ENCODE assay signal across 7 cellular contexts in the genomic region with DNA sequence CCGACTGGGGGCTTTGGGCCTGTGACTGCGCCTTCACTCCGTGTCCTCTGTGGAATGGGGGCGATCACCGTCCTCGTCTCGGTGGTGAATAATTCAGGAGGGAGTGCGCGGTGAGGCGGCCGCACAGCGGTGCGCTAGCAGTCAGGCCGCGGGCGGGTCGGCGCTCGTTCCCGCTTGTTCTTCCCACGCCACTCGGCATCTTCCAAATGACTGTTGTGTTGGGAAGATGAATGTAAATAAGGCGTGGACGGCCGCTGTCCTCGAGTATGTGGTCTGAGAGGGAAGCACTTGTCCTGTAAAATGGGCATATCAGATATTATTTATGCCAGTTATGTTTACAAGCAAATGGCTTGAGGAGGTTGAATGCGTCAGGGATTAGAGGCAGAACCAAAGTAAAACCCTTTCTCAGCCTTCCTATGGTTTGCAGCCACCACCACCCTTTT. TPM values are rescaled to one million over a fixed set of nuclear protein-coding genes. Genes with fewer than 3 reads are reported as not detected.
DNase-seq lines count a peak whose midpoint lies in the region; ATAC-seq, FAIRE-seq and TF ChIP-seq lines count a peak whose summit lies in the region.

No MANE protein-coding gene starts in this region.

- no peaks in the 10 kb centered on the region for H3K27me3 ChIP-seq in GM23248 (replicated peaks; ENCODE audit: insufficient read depth)
- no peaks in the 10 kb centered on the region for H3K27me3 ChIP-seq in MM.1S (replicated peaks; ENCODE audit: insufficient read depth, low read length)
- no peaks in the 10 kb centered on the region for H3K27me3 ChIP-seq in mucosa of stomach (ENCODE audit: control insufficient read depth, insufficient read depth, low read length)

- H3K79me2 ChIP-seq in GM23248 (ENCODE audit: insufficient read depth) = peaks cover 42% of the 10 kb centered on the region
- H3K79me2 ChIP-seq in MM.1S (ENCODE audit: low read length) = peaks cover 43% of the 10 kb centered on the region

- H3K9me3 Mint-ChIP-seq in dendritic cell treated with granulocyte-macrophage colony-stimulating factor and Interleukin-4, amounts not matched to agents 40 ng/mL and 50 ng/mL, for 4 days = no peaks in the 10 kb centered on the region

- no peak for FAIRE-seq in H54 (lab: Jason Lieb, UNC)

- in situ Hi-C loops in GM23248 (cut with MboI) = no loop called here

- H3K9me3 ChIP-seq in GM23248 (ENCODE audit: low read depth) (no peaks in the 10 kb centered on the region), MM.1S (replicated peaks; ENCODE audit: insufficient read depth, low read length) (no peaks in the 10 kb centered on the region), mucosa of stomach (ENCODE audit: control insufficient read depth, low read length) (no peaks in the 10 kb centered on the region)

- TF ChIP-seq CTCF in MM.1S (IDR thresholded peaks at IDR 0.05; ENCODE audit: low read length) = no peak; the same call in 1 of the 2 replicates

- H3K9ac ChIP-seq in GM23248 (peak overlapping the region; percentile 95), MM.1S (ENCODE audit: low read length) (peak overlapping the region; percentile 88), mucosa of stomach (ENCODE audit: low read length) (peak overlapping the region; percentile 97)

- H2AFZ ChIP-seq in GM23248 (peak overlapping the region; percentile 90), MM.1S (ENCODE audit: low read length) (peak overlapping the region; percentile 91)

- H3K27ac Mint-ChIP-seq in dendritic cell treated with granulocyte-macrophage colony-stimulating factor and Interleukin-4, amounts not matched to agents 40 ng/mL and 50 ng/mL, for 4 days = peak overlapping the region; percentile 98

- H3K4me2 ChIP-seq in GM23248 (ENCODE audit: unreplicated experiment) = peak overlapping the region; percentile 92
- H3K4me2 ChIP-seq in MM.1S (ENCODE audit: low read depth, low read length) = peak overlapping the region; percentile 64

- H3K4me1 Mint-ChIP-seq in dendritic cell treated with granulocyte-macrophage colony-stimulating factor and Interleukin-4, amounts not matched to agents 40 ng/mL and 50 ng/mL, for 4 days (ENCODE audit: low read depth) = peaks cover 21% of the 10 kb centered on the region

- H4K20me1 ChIP-seq in GM23248 (ENCODE audit: insufficient read depth) = no peaks in the 10 kb centered on the region
- no peaks in the 10 kb centered on the region for H4K20me1 ChIP-seq in MM.1S (ENCODE audit: insufficient read depth, low read length)

- peak overlapping the region; percentile 95 for H3K4me3 Mint-ChIP-seq in dendritic cell treated with granulocyte-macrophage colony-stimulating factor and Interleukin-4, amounts not matched to agents 40 ng/mL and 50 ng/mL, for 4 days

- ATAC-seq in GM18511 (IDR thresholded peaks at IDR 0.05; ENCODE audit: unreplicated experiment) = peak; percentile 42

- no peak for TF ChIP-seq POLR2A in H54 (IDR thresholded peaks at IDR 0.05; ENCODE audit: low read depth, low read length)

- DNase-seq in GM23248 (peak; percentile 81), MM.1S (peak; percentile 16), AG20443 (ENCODE audit: low spot score) (no peak), H54 (ENCODE audit: insufficient read length, low spot score) (no peak)

- H3K27ac ChIP-seq in GM23248 = peak overlapping the region; percentile 93
- peak overlapping the region; percentile 81 for H3K27ac ChIP-seq in MM.1S (ENCODE audit: low read length)

- H3F3A ChIP-seq in GM23248 (ENCODE audit: insufficient read depth) (no peaks in the 10 kb centered on the region), MM.1S (ENCODE audit: insufficient read depth, low read length) (peaks cover 8% of the 10 kb centered on the region; the same call in 1 of the 2 replicates)

- H3K4me3 ChIP-seq in GM23248 = peak overlapping the region; percentile 93
- peak overlapping the region; percentile 94 for H3K4me3 ChIP-seq in MM.1S (ENCODE audit: low read length)
- H3K4me3 ChIP-seq in mucosa of stomach (ENCODE audit: low read length) = peak overlapping the region; percentile 94

- 3 to 4% methylated on average over 27 of the region's 27 CpGs for WGBS in GM23248 (ENCODE audit: low coverage in 1 of 2, low lambda C conversion rate in 2 of 2, missing lambda C conversion rate in 2 of 2), 2 experiments

- H3K4me1 ChIP-seq in GM23248 (ENCODE audit: insufficient read depth) (peaks cover 10% of the 10 kb centered on the region), MM.1S (ENCODE audit: low read length) (0 out of 2 replicates have a peak, but pooled peaks cover 9% of the 10 kb centered on the region), mucosa of stomach (ENCODE audit: control insufficient read depth, insufficient read depth, low read length) (no peaks in the 10 kb centered on the region)

- peaks cover 13% of the 10 kb centered on the region; the same call in 1 of the 2 replicates for H3K36me3 ChIP-seq in GM23248 (ENCODE audit: low read depth)
- H3K36me3 ChIP-seq in MM.1S (replicated peaks; ENCODE audit: insufficient read depth, low read length) = no peaks in the 10 kb centered on the region
- H3K36me3 ChIP-seq in mucosa of stomach (ENCODE audit: control insufficient read depth, insufficient read depth, low read length) = no peaks in the 10 kb centered on the region

- H3K27me3 Mint-ChIP-seq in dendritic cell treated with granulocyte-macrophage colony-stimulating factor and Interleukin-4, amounts not matched to agents 40 ng/mL and 50 ng/mL, for 4 days = no peaks in the 10 kb centered on the region

- no peaks in the 10 kb centered on the region for H3K9me2 ChIP-seq in GM23248 (ENCODE audit: insufficient read depth)
- H3K9me2 ChIP-seq in MM.1S (replicated peaks; ENCODE audit: insufficient read depth, low read length) = no peaks in the 10 kb centered on the region

- H3K36me3 Mint-ChIP-seq in dendritic cell treated with granulocyte-macrophage colony-stimulating factor and Interleukin-4, amounts not matched to agents 40 ng/mL and 50 ng/mL, for 4 days (ENCODE audit: low read depth) = peaks cover 20% of the 10 kb centered on the region

- intact Hi-C loops in dendritic cell treated with granulocyte-macrophage colony-stimulating factor and Interleukin-4, amounts not matched to agents 40 ng/mL and 50 ng/mL, for 4 days (cut with micrococcal nuclease) = loop anchor here (1.0 to 5.0 kb wide), 3 partner anchors 16 to 549 kb away; a partner anchor contains a TSS

RNA-seq across cellular contexts. Expression of a gene that starts 0.6 kb away (rescaled TPM):
- total RNA-seq in GM23248 (2014; rRNA removed; shearing (Covaris generic)) = 42.4 and 45.5 TPM in 2 replicates
- 43.3 and 49.2 TPM in 2 replicates for polyA plus RNA-seq in GM23248 (2016; fragmentation: Nextera tagmentation; extraction: Ambion mirVana)

RNA-seq across cellular contexts. Expression of a gene that starts 53.9 kb away (rescaled TPM):
- total RNA-seq in GM23248 (2014; rRNA removed; shearing (Covaris generic)) = not detected in 2 replicates
- not detected in 2 replicates for polyA plus RNA-seq in GM23248 (2016; fragmentation: Nextera tagmentation; extraction: Ambion mirVana)

RNA-seq across cellular contexts. Expression of a gene that starts 55.9 kb away (rescaled TPM):
- 30.7 and 31.2 TPM in 2 replicates for total RNA-seq in GM23248 (2014; rRNA removed; shearing (Covaris generic))
- 54.7 and 55.1 TPM in 2 replicates for polyA plus RNA-seq in GM23248 (2016; fragmentation: Nextera tagmentation; extraction: Ambion mirVana)

Comparison
In these comparisons a context has a peak if more than half of its experiments do, and no peak if none do; other contexts are left out.
1. DNase-seq: peak in GM23248 (single experiment) and MM.1S (single experiment); none in AG20443 (single experiment) and H54 (single experiment).
2. Peak in every context shown above with its lines, with median percentiles within 50 percentile points of each other: H3K4me3 ChIP-seq and H3K9ac ChIP-seq.